ENCODE assay signal across 7 cellular contexts in the genomic region with DNA sequence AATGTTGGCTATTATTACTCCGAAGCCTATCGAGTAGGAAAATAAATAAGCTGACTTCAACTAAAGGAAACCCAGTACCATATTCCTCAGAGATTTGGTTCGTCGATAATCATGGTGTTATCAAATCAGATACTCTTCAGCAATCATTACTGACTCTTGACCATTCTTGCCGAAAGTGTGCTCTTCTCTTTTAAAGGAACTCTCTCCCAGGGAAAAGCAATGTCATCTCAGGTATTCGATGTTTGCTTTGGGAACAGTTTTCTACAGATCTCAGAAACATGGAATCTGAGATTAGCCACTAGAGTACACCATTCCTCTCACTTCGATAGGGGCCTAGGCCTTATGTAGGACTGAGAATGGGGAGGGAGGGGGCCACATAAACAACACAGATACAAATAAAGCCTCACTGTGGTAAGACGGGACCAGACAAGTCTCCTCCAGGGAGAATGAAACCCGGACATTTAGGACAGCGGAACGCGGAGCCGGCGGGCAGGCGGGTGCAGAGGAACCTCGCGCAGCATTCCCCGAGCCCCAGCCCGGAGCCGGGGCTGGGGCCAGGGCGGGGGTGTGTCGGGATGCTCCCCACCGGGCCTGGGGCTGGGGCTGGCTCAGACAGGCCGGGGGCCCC. TPM values are rescaled to one million over a fixed set of nuclear protein-coding genes. Genes with fewer than 3 reads are reported as not detected.
DNase-seq lines count a peak whose midpoint lies in the region; ATAC-seq, FAIRE-seq and TF ChIP-seq lines count a peak whose summit lies in the region.

No MANE protein-coding gene starts in this region.

- dilution Hi-C loops in IMR-90 (cut with HindIII; ENCODE audit: low sequenced_read_pairs, unreplicated experiment): no loop called here

- peaks cover 7 to 32% of the 10 kb centered on the region in 2 experiments for H3K79me1 ChIP-seq in IMR-90 (ENCODE audit: low read depth in 1 of 2, low read length in 2 of 2)

- no peaks in the 10 kb centered on the region for H3K9me3 ChIP-seq in IMR-90 (ENCODE audit: control insufficient read depth, insufficient read depth, low read length)
- H3K9me3 ChIP-seq in cardiac muscle cell (ENCODE audit: low read depth): no peaks in the 10 kb centered on the region
- H3K9me3 ChIP-seq in pancreas: no peaks in the 10 kb centered on the region

- H4K5ac ChIP-seq in IMR-90 (ENCODE audit: low read depth, low read length): peak overlapping the region; percentile 80; the same call in 1 of the 2 replicates

- peak overlapping the region; percentile 95 for H2AFZ ChIP-seq in IMR-90 (replicated peaks; ENCODE audit: low read length, poor library complexity)

- H3K4ac ChIP-seq in IMR-90 (ENCODE audit: low read depth, low read length): peak overlapping the region; percentile 89

- POLR2A ChIA-PET in IMR-90 (lab: Charles Lee; ENCODE audit: unreplicated experiment): interaction anchor here (0.7 kb wide), 1 partner anchor 52 kb away, joined by 3 read pairs; no protein-coding TSS in a partner anchor

- no peaks in the 10 kb centered on the region for H3K9me3 Mint-ChIP-seq in activated T-helper 1 cell treated with anti-CD3 and anti-CD28 coated beads, Interleukin-12 subunit alpha, Interleukin-12 subunit beta, Interleukin-2, Interleukin-4 antibody, amounts not matched to agents 30 ng/mL and 10 ng/mL and 1 ng/mL, durations not matched to agents 14 hours and 24 hours and 36 hours

- peaks cover 57% of the 10 kb centered on the region for H3K4me1 Mint-ChIP-seq in activated T-helper 1 cell treated with anti-CD3 and anti-CD28 coated beads, Interleukin-12 subunit alpha, Interleukin-12 subunit beta, Interleukin-2, Interleukin-4 antibody, amounts not matched to agents 30 ng/mL and 10 ng/mL and 1 ng/mL, durations not matched to agents 14 hours and 24 hours and 36 hours (ENCODE audit: low read depth)

- H3K23ac ChIP-seq in IMR-90 (ENCODE audit: low read depth, low read length): peak overlapping the region; percentile 98

- no CpG with 5 or more reads among the region's 24 CpGs for WGBS in IMR-90 (ENCODE audit: extremely low coverage in 2 of 2, insufficient read length in 1 of 2), 2 experiments
- WGBS in pancreas, 2 donors: 0 to 1% methylated on average over 23 to 24 of the region's 24 CpGs

- H3K27ac Mint-ChIP-seq in activated T-helper 1 cell treated with anti-CD3 and anti-CD28 coated beads, Interleukin-12 subunit alpha, Interleukin-12 subunit beta, Interleukin-2, Interleukin-4 antibody, amounts not matched to agents 30 ng/mL and 10 ng/mL and 1 ng/mL, durations not matched to agents 14 hours and 24 hours and 36 hours: peak overlapping the region; percentile 98

- peaks cover 22% of the 10 kb centered on the region for H4K20me1 ChIP-seq in IMR-90 (ENCODE audit: insufficient read depth, low read length)

- H4K8ac ChIP-seq in IMR-90 (ENCODE audit: low read depth in 2 of 2, low read length in 2 of 2): peak overlapping the region; percentile 70 to 92; a peak in 3 of 4 replicates

- H3K27ac ChIP-seq in IMR-90 (ENCODE audit: insufficient read depth, low read length) (peak overlapping the region; percentile 83), cardiac muscle cell (peak overlapping the region; percentile 91), pancreas (peak overlapping the region; percentile 85 to 95 (median 90))

- H3K4me1 ChIP-seq in IMR-90 (ENCODE audit: control insufficient read depth, insufficient read depth, low read length) (peaks cover 4% of the 10 kb centered on the region; the same call in 1 of the 2 replicates), cardiac muscle cell (ENCODE audit: low read depth) (peaks cover 16% of the 10 kb centered on the region), pancreas (peaks cover 4 to 34% (median 21%) of the 10 kb centered on the region in 3 donors)

- TF ChIP-seq CTCF in IMR-90 (conservative IDR thresholded peaks at IDR 0.05; ENCODE audit: low read depth, low read length) (no peak), cardiac muscle cell (IDR thresholded peaks at IDR 0.05; ENCODE audit: low read depth, low read length) (no peak), pancreas (IDR thresholded peaks at IDR 0.05) (no peak)

- no peaks in the 10 kb centered on the region for H3K9me1 ChIP-seq in IMR-90 (ENCODE audit: insufficient read depth, low read length)

- peak overlapping the region; percentile 57; the same call in 1 of the 2 replicates for H2AK5ac ChIP-seq in IMR-90 (ENCODE audit: low read depth, low read length)

- intact Hi-C loops in IMR-90 (cut with micrococcal nuclease): loop anchor here (5.0 kb wide), 3 partner anchors 114 to 189 kb away; no protein-coding TSS in a partner anchor
- intact Hi-C loops in activated T-helper 1 cell treated with anti-CD3 and anti-CD28 coated beads, Interleukin-12 subunit alpha, Interleukin-12 subunit beta, Interleukin-2, Interleukin-4 antibody, amounts not matched to agents 30 ng/mL and 10 ng/mL and 1 ng/mL, durations not matched to agents 14 hours and 24 hours and 36 hours (cut with micrococcal nuclease): loop anchor here (1.0 to 10.0 kb wide), 11 partner anchors 34 to 1681 kb away; a partner anchor contains a TSS
- intact Hi-C loops in pancreas (cut with DNase I): loop anchor here in 1 of 3 donors (10.0 kb wide), 1 partner anchor 131 kb away; a partner anchor contains a TSS

- H3K4me2 ChIP-seq in IMR-90 (ENCODE audit: low read depth, low read length): peak overlapping the region; percentile 99

- H3K36me3 Mint-ChIP-seq in activated T-helper 1 cell treated with anti-CD3 and anti-CD28 coated beads, Interleukin-12 subunit alpha, Interleukin-12 subunit beta, Interleukin-2, Interleukin-4 antibody, amounts not matched to agents 30 ng/mL and 10 ng/mL and 1 ng/mL, durations not matched to agents 14 hours and 24 hours and 36 hours (ENCODE audit: low read depth): peaks cover 45% of the 10 kb centered on the region

- 0 out of 2 replicates have a peak overlapping the region, but pooled peaks have one; percentile 13 for H2BK20ac ChIP-seq in IMR-90 (ENCODE audit: low read depth, low read length)

- H3K27me3 ChIP-seq in IMR-90 (ENCODE audit: control insufficient read depth, insufficient read depth, low read length): no peaks in the 10 kb centered on the region
- H3K27me3 ChIP-seq in cardiac muscle cell: no peaks in the 10 kb centered on the region
- H3K27me3 ChIP-seq in pancreas: no peaks in the 10 kb centered on the region

- ATAC-seq in GM21390 (IDR thresholded peaks at IDR 0.05; ENCODE audit: unreplicated experiment): peak; percentile 2
- peak; percentile 6 for ATAC-seq in IMR-90 (ENCODE audit: low read depth)
- ATAC-seq in pancreas: peak in 3 of 4 donors; percentile 2 to 3 (median 3)

- TF ChIP-seq RAD21 in IMR-90 (IDR thresholded peaks at IDR 0.05; ENCODE audit: low read length): no peak

- TF ChIP-seq POLR2A in IMR-90 (IDR thresholded peaks at IDR 0.05; ENCODE audit: low read depth, low read length): no peak

- peaks cover 4% of the 10 kb centered on the region; the same call in 1 of the 2 replicates for H3K36me3 ChIP-seq in IMR-90 (ENCODE audit: control insufficient read depth, insufficient read depth, low read length)
- peaks cover 9% of the 10 kb centered on the region for H3K36me3 ChIP-seq in cardiac muscle cell
- no peaks in the 10 kb centered on the region for H3K36me3 ChIP-seq in pancreas

- H2BK5ac ChIP-seq in IMR-90 (ENCODE audit: low read depth, low read length, poor library complexity, severe bottlenecking): peak overlapping the region; percentile 66

- peak overlapping the region; percentile 83 for H2AK9ac ChIP-seq in IMR-90 (replicated peaks; ENCODE audit: low read depth, low read length, poor library complexity)

- peak overlapping the region; percentile 59 for H4K91ac ChIP-seq in IMR-90 (ENCODE audit: insufficient read depth, low read depth, low read length)

- peak overlapping the region; percentile 27 for H3K18ac ChIP-seq in IMR-90 (ENCODE audit: low read depth, low read length)

- peak overlapping the region; percentile 100 for H3K4me3 Mint-ChIP-seq in activated T-helper 1 cell treated with anti-CD3 and anti-CD28 coated beads, Interleukin-12 subunit alpha, Interleukin-12 subunit beta, Interleukin-2, Interleukin-4 antibody, amounts not matched to agents 30 ng/mL and 10 ng/mL and 1 ng/mL, durations not matched to agents 14 hours and 24 hours and 36 hours

- no peak overlapping the region for H2BK120ac ChIP-seq in IMR-90 (ENCODE audit: low read depth, low read length)

- no peaks in the 10 kb centered on the region for H3K27me3 Mint-ChIP-seq in activated T-helper 1 cell treated with anti-CD3 and anti-CD28 coated beads, Interleukin-12 subunit alpha, Interleukin-12 subunit beta, Interleukin-2, Interleukin-4 antibody, amounts not matched to agents 30 ng/mL and 10 ng/mL and 1 ng/mL, durations not matched to agents 14 hours and 24 hours and 36 hours (ENCODE audit: insufficient read depth)

- no peak for FAIRE-seq in pancreas (lab: Jason Lieb, UNC)

- H3K56ac ChIP-seq in IMR-90 (ENCODE audit: extremely low read depth, insufficient read depth, low read length): peak overlapping the region; percentile 76

- peak overlapping the region; percentile 81 for H3K14ac ChIP-seq in IMR-90 (replicated peaks; ENCODE audit: low read depth, low read length)

- DNase-seq in EH (ENCODE audit: low read depth): peak; percentile 42
- peak; percentile 21 for DNase-seq in IMR-90
- DNase-seq in activated T-helper 1 cell treated with anti-CD3 and anti-CD28 coated beads, Interleukin-12 subunit alpha, Interleukin-12 subunit beta, Interleukin-2, Interleukin-4 antibody, amounts not matched to agents 30 ng/mL and 10 ng/mL and 1 ng/mL, durations not matched to agents 14 hours and 24 hours and 36 hours (ENCODE audit: low spot score): no peak
- DNase-seq in cardiac muscle cell (ENCODE audit: low read depth in 1 of 2, low spot score in 1 of 2): peak; percentile 27 to 47
- no peak for DNase-seq in pancreas
- DNase-seq in NCI-H1436 (lab: John Stamatoyannopoulos, UW): no peak

- H3K4me3 ChIP-seq in IMR-90 (ENCODE audit: insufficient read depth, low read depth, low read length) (peak overlapping the region; percentile 100), cardiac muscle cell (peak overlapping the region; percentile 99), pancreas (peak overlapping the region; percentile 64 to 96 (median 84))

- in situ Hi-C loops in IMR-90 (cut with MboI; ENCODE audit: low sequenced_read_pairs): loop anchor here (10.0 kb wide), 1 partner anchor 381 kb away; a partner anchor contains a TSS

- no TSS peak for BruUV-seq in IMR-90 (replicated peaks; lab: Mats Ljungman, UMichigan)

- H2BK15ac ChIP-seq in IMR-90 (ENCODE audit: low read depth, low read length): no peak overlapping the region

- CTCF ChIA-PET in IMR-90 (lab: Yijun Ruan, JAX): interaction anchor here (0.6 to 0.7 kb wide), 3 partner anchors 63 to 952 kb away, joined by 3 read pairs; no protein-coding TSS in a partner anchor

- peak overlapping the region; percentile 100 for H3K9ac ChIP-seq in IMR-90 (ENCODE audit: low read depth, low read length)

RNA-seq across cellular contexts. Expression of a gene that starts 0.6 kb away (rescaled TPM):
- total RNA-seq in IMR-90 (2012; rRNA removed): 15.6 and 40.3 TPM in 2 replicates
- 12.9 and 14.8 TPM in 2 replicates for polyA plus RNA-seq in IMR-90 (2012; rRNA removed)
- polyA plus RNA-seq in IMR-90 (2012; cell fraction: cytosol; rRNA removed): 0.61 and 0.92 TPM in 2 replicates
- polyA plus RNA-seq in IMR-90 (2012; cell fraction: nucleus; rRNA removed; ENCODE audit: low replicate concordance): 12.4 and 19.6 TPM in 2 replicates
- total RNA-seq in activated T-helper 1 cell treated with anti-CD3 and anti-CD28 coated beads, Interleukin-12 subunit alpha, Interleukin-12 subunit beta, Interleukin-2, Interleukin-4 antibody, amounts not matched to agents 30 ng/mL and 10 ng/mL and 1 ng/mL, durations not matched to agents 14 hours and 24 hours and 36 hours: 52.4 and 61.0 TPM in 2 replicates
- 15.3 and 25.5 TPM in 2 replicates for total RNA-seq in cardiac muscle cell
- 18.1 and 24.6 TPM in 2 replicates for polyA plus RNA-seq in cardiac muscle cell
- total RNA-seq in pancreas: 10 to 100 TPM; 10.1 to 23.7 (median 15.1) TPM
- 1 to 10 TPM; 3.6 to 8.3 TPM for polyA plus RNA-seq in pancreas

RNA-seq across cellular contexts. Expression of a gene that starts 4.2 kb away (rescaled TPM):
- 938 and 1,129 TPM in 2 replicates for total RNA-seq in IMR-90 (2012; rRNA removed)
- polyA plus RNA-seq in IMR-90 (2012; rRNA removed): 419 and 456 TPM in 2 replicates
- polyA plus RNA-seq in IMR-90 (2012; cell fraction: cytosol; rRNA removed): 543 and 858 TPM in 2 replicates
- 162 and 261 TPM in 2 replicates for polyA plus RNA-seq in IMR-90 (2012; cell fraction: nucleus; rRNA removed; ENCODE audit: low replicate concordance)
- total RNA-seq in activated T-helper 1 cell treated with anti-CD3 and anti-CD28 coated beads, Interleukin-12 subunit alpha, Interleukin-12 subunit beta, Interleukin-2, Interleukin-4 antibody, amounts not matched to agents 30 ng/mL and 10 ng/mL and 1 ng/mL, durations not matched to agents 14 hours and 24 hours and 36 hours: 447 and 450 TPM in 2 replicates
- total RNA-seq in cardiac muscle cell: 123 and 130 TPM in 2 replicates
- polyA plus RNA-seq in cardiac muscle cell: 452 and 530 TPM in 2 replicates
- total RNA-seq in pancreas: 10 to 100 TPM; 25.1 to 68.3 (median 43.7) TPM
- 10 to 100 TPM; 33.8 to 91.5 TPM for polyA plus RNA-seq in pancreas

RNA-seq across cellular contexts. Expression of a gene that starts 51.6 kb away (rescaled TPM):
- 35.7 and 56.1 TPM in 2 replicates for total RNA-seq in IMR-90 (2012; rRNA removed)
- polyA plus RNA-seq in IMR-90 (2012; rRNA removed): 22.0 and 28.6 TPM in 2 replicates
- polyA plus RNA-seq in IMR-90 (2012; cell fraction: cytosol; rRNA removed): 4.0 and 5.5 TPM in 2 replicates
- 1.3 and 17.0 TPM in 2 replicates for polyA plus RNA-seq in IMR-90 (2012; cell fraction: nucleus; rRNA removed; ENCODE audit: low replicate concordance)
- total RNA-seq in activated T-helper 1 cell treated with anti-CD3 and anti-CD28 coated beads, Interleukin-12 subunit alpha, Interleukin-12 subunit beta, Interleukin-2, Interleukin-4 antibody, amounts not matched to agents 30 ng/mL and 10 ng/mL and 1 ng/mL, durations not matched to agents 14 hours and 24 hours and 36 hours: 28.6 and 29.7 TPM in 2 replicates
- total RNA-seq in cardiac muscle cell: 24.8 and 36.0 TPM in 2 replicates
- 63.0 and 77.1 TPM in 2 replicates for polyA plus RNA-seq in cardiac muscle cell
- total RNA-seq in pancreas: 10 to 100 TPM in 5 of 6 donors, 1 to 10 TPM in 1; 8.4 to 25.6 (median 15.2) TPM
- 10 to 100 TPM; 26.5 to 38.7 TPM for polyA plus RNA-seq in pancreas

Comparison
In these comparisons a context has a peak if more than half of its experiments do, and no peak if none do; other contexts are left out.
1. DNase-seq: peak in EH (single experiment), IMR-90 (single experiment) and cardiac muscle cell (2 of 2); none in activated T-helper 1 cell treated with anti-CD3 and anti-CD28 coated beads, Interleukin-12 subunit alpha, Interleukin-12 subunit beta, Interleukin-2, Interleukin-4 antibody, amounts not matched to agents 30 ng/mL and 10 ng/mL and 1 ng/mL, durations not matched to agents 14 hours and 24 hours and 36 hours (single experiment), pancreas (0 of 6) and NCI-H1436 (single experiment).
2. Peak in every context shown above with its lines, with median percentiles within 50 percentile points of each other: ATAC-seq, H3K27ac ChIP-seq and H3K4me3 ChIP-seq.